13 cellular contexts compared by ENCODE assay signal in genomic region chr4:150582101-150582565, GRCh38. TPM values are rescaled to one million over a fixed set of nuclear protein-coding genes. Genes with fewer than 3 reads are reported as not detected.
DNase-seq lines count a peak whose midpoint lies in the region; ATAC-seq and TF ChIP-seq lines count a peak whose summit lies in the region.
"Had no signal": no experiment of that assay in that cellular context is flagged by ENCODE, and none has a peak within 500 bp of the region (broad histone marks: within the 10 kb centered on the region; RNA-seq: fewer than 3 reads in every experiment).

Gene MAB21L2, plus strand, starts transcription at chr4:150582151. Its CDS starts 879 bp downstream, at chr4:150583030.

- peak within 1 kb of the TSS; percentile 52 for H3K56ac ChIP-seq in IMR-90 (ENCODE audit: extremely low read depth, insufficient read depth, low read length)
- peak within 1 kb of the TSS; percentile 78 for H3K56ac ChIP-seq in mesendoderm (ENCODE audit: low read length)

- POLR2A ChIA-PET in IMR-90 (lab: Charles Lee; ENCODE audit: unreplicated experiment): no interaction called here

- peaks cover 51% of the 10 kb centered on the region for H3K36me3 Mint-ChIP-seq in activated naive CD8-positive, alpha-beta T cell treated with anti-CD3 and anti-CD28 coated beads, Interleukin-2, amount 50 U/mL, for 24 hours (ENCODE audit: low read depth)

- H3K4me1 ChIP-seq in IMR-90 (ENCODE audit: control insufficient read depth, insufficient read depth, low read length) (0 out of 2 replicates have a peak, but pooled peaks cover 2% of the 10 kb centered on the region), ectodermal cell (ENCODE audit: control insufficient read depth, insufficient read depth, low read length) (peaks cover 3% of the 10 kb centered on the region), mesendoderm (ENCODE audit: control insufficient read depth, low read depth, low read length) (peaks cover 7% of the 10 kb centered on the region), suprapubic skin (no peaks in the 10 kb centered on the region)
- no peaks in the 10 kb centered on the region for H3K4me1 ChIP-seq in effector memory CD4-positive, alpha-beta T cell (ENCODE audit: control insufficient read depth, insufficient read depth, low read length, poor library complexity, severe bottlenecking)

- H3K4me1 Mint-ChIP-seq in activated naive CD8-positive, alpha-beta T cell treated with anti-CD3 and anti-CD28 coated beads, Interleukin-2, amount 50 U/mL, for 24 hours: no peaks in the 10 kb centered on the region

- H3K18ac ChIP-seq in IMR-90 (ENCODE audit: low read depth, low read length) (peak within 1 kb of the TSS; percentile 88), mesendoderm (ENCODE audit: low read length) (no peak within 1 kb of the TSS)

- peaks cover 2% of the 10 kb centered on the region; the same call in 1 of the 2 replicates for H3K9me1 ChIP-seq in IMR-90 (ENCODE audit: insufficient read depth, low read length)

- H2BK120ac ChIP-seq in IMR-90 (ENCODE audit: low read depth, low read length) (peak within 1 kb of the TSS; percentile 77), mesendoderm (ENCODE audit: low read depth, low read length) (no peak within 1 kb of the TSS)

- dilution Hi-C loops in IMR-90 (cut with HindIII; ENCODE audit: low sequenced_read_pairs, unreplicated experiment): no loop called here

- H3K27me3 Mint-ChIP-seq in activated naive CD8-positive, alpha-beta T cell treated with anti-CD3 and anti-CD28 coated beads, Interleukin-2, amount 50 U/mL, for 24 hours: no peaks in the 10 kb centered on the region

- H4K91ac ChIP-seq in IMR-90 (ENCODE audit: insufficient read depth, low read depth, low read length): peak within 1 kb of the TSS; percentile 66

- H3K27ac Mint-ChIP-seq in activated naive CD8-positive, alpha-beta T cell treated with anti-CD3 and anti-CD28 coated beads, Interleukin-2, amount 50 U/mL, for 24 hours: no peak within 1 kb of the TSS

- H2AK5ac ChIP-seq in IMR-90 (ENCODE audit: low read depth, low read length): peak within 1 kb of the TSS; percentile 41; the same call in 1 of the 2 replicates
- no peak within 1 kb of the TSS for H2AK5ac ChIP-seq in mesendoderm (ENCODE audit: low read length)

- ATAC-seq in IMR-90 (ENCODE audit: low read depth): no peak; the same call in 1 of the 2 replicates
- no peak for ATAC-seq in activated naive CD8-positive, alpha-beta T cell treated with anti-CD3 and anti-CD28 coated beads, Interleukin-2, amount 50 U/mL, for 24 hours

- H3K9ac ChIP-seq in IMR-90 (ENCODE audit: low read depth, low read length) (peak within 1 kb of the TSS; percentile 64), mesendoderm (ENCODE audit: low read length) (peak within 1 kb of the TSS; percentile 59)

- in situ Hi-C loops in IMR-90 (cut with MboI; ENCODE audit: low sequenced_read_pairs): loop anchor here (10.0 kb wide), 1 partner anchor 577 kb away; no protein-coding TSS in a partner anchor

- intact Hi-C loops in IMR-90 (cut with micrococcal nuclease): loop anchor here (2.0 to 5.0 kb wide), 5 partner anchors 195 to 585 kb away; no protein-coding TSS in a partner anchor

- TSS peak; percentile 61 for BruUV-seq in IMR-90 (replicated peaks; lab: Mats Ljungman, UMichigan)

- H2AFZ ChIP-seq in IMR-90 (replicated peaks; ENCODE audit: low read length, poor library complexity): peak within 1 kb of the TSS; percentile 95

- H3K23ac ChIP-seq in IMR-90 (ENCODE audit: low read depth, low read length) (peak within 1 kb of the TSS; percentile 99), mesendoderm (ENCODE audit: low read length) (no peak within 1 kb of the TSS)

- H2BK5ac ChIP-seq in IMR-90 (ENCODE audit: low read depth, low read length, poor library complexity, severe bottlenecking) (peak within 1 kb of the TSS; percentile 62), mesendoderm (ENCODE audit: low read length) (no peak within 1 kb of the TSS)

- H4K8ac ChIP-seq in IMR-90 (ENCODE audit: low read depth in 2 of 2, low read length in 2 of 2) (peak within 1 kb of the TSS; percentile 44 to 78; a peak in 2 of 4 replicates), mesendoderm (ENCODE audit: low read depth, low read length) (no peak within 1 kb of the TSS)

- H2BK15ac ChIP-seq in IMR-90 (ENCODE audit: low read depth, low read length) (peak within 1 kb of the TSS; percentile 66; the same call in 1 of the 3 replicates), mesendoderm (replicated peaks; ENCODE audit: low read depth) (no peak within 1 kb of the TSS)

- peak within 1 kb of the TSS; percentile 94 for H3K27ac ChIP-seq in IMR-90 (ENCODE audit: insufficient read depth, low read length)
- H3K27ac ChIP-seq in ectodermal cell (ENCODE audit: insufficient read depth, low read depth, low read length, poor library complexity, severe bottlenecking): peak within 1 kb of the TSS; percentile 4
- H3K27ac ChIP-seq in mesendoderm (ENCODE audit: low read depth, low read length): no peak within 1 kb of the TSS
- H3K27ac ChIP-seq in suprapubic skin: no peak within 1 kb of the TSS
- no peak within 1 kb of the TSS for H3K27ac ChIP-seq in effector memory CD4-positive, alpha-beta T cell (ENCODE audit: insufficient read depth, low read length, poor library complexity, severe bottlenecking)

- H3K36me3 ChIP-seq in IMR-90 (ENCODE audit: control insufficient read depth, insufficient read depth, low read length): no peaks in the 10 kb centered on the region
- H3K36me3 ChIP-seq in ectodermal cell (ENCODE audit: control insufficient read depth, insufficient read depth, low read length): no peaks in the 10 kb centered on the region
- H3K36me3 ChIP-seq in mesendoderm (ENCODE audit: control insufficient read depth, insufficient read depth, low read length): no peaks in the 10 kb centered on the region
- peaks cover 17% of the 10 kb centered on the region for H3K36me3 ChIP-seq in suprapubic skin
- H3K36me3 ChIP-seq in effector memory CD4-positive, alpha-beta T cell (ENCODE audit: control insufficient read depth, insufficient read depth, low read length): peaks cover 30% of the 10 kb centered on the region

- TF ChIP-seq CTCF in IMR-90 (conservative IDR thresholded peaks at IDR 0.05; ENCODE audit: low read depth, low read length) (no peak), suprapubic skin (IDR thresholded peaks at IDR 0.05) (no peak)

- CTCF ChIA-PET in IMR-90 (lab: Yijun Ruan, JAX): no interaction called here

- TF ChIP-seq POLR2A in IMR-90 (IDR thresholded peaks at IDR 0.05; ENCODE audit: low read depth, low read length) (no peak), suprapubic skin (IDR thresholded peaks at IDR 0.05) (no peak)

- H3K79me1 ChIP-seq in IMR-90 (ENCODE audit: low read depth in 1 of 2, low read length in 2 of 2) (peaks cover 0 to 13% of the 10 kb centered on the region in 2 experiments; a peak in 2 of 4 replicates), mesendoderm (ENCODE audit: low read length) (no peaks in the 10 kb centered on the region)

- H3K4me2 ChIP-seq in IMR-90 (ENCODE audit: low read depth, low read length) (peak within 1 kb of the TSS; percentile 77), mesendoderm (ENCODE audit: low read length) (peak within 1 kb of the TSS; percentile 99)

- no peaks in the 10 kb centered on the region for H4K20me1 ChIP-seq in IMR-90 (ENCODE audit: insufficient read depth, low read length)

- H3K9me3 ChIP-seq in IMR-90 (ENCODE audit: control insufficient read depth, insufficient read depth, low read length): no peaks in the 10 kb centered on the region
- no peaks in the 10 kb centered on the region for H3K9me3 ChIP-seq in ectodermal cell (ENCODE audit: control insufficient read depth, low read length)
- peaks cover 10% of the 10 kb centered on the region for H3K9me3 ChIP-seq in suprapubic skin
- no peaks in the 10 kb centered on the region for H3K9me3 ChIP-seq in effector memory CD4-positive, alpha-beta T cell (ENCODE audit: control insufficient read depth, low read length)

- peak within 1 kb of the TSS; percentile 59 for H3K4ac ChIP-seq in IMR-90 (ENCODE audit: low read depth, low read length)
- H3K4ac ChIP-seq in mesendoderm (ENCODE audit: low read depth, low read length): no peak within 1 kb of the TSS

- H3K4me3 Mint-ChIP-seq in activated naive CD8-positive, alpha-beta T cell treated with anti-CD3 and anti-CD28 coated beads, Interleukin-2, amount 50 U/mL, for 24 hours: no peak within 1 kb of the TSS
- H3K4me3 Mint-ChIP-seq: immature natural killer cell had no signal

- H2AK9ac ChIP-seq in IMR-90 (replicated peaks; ENCODE audit: low read depth, low read length, poor library complexity): peak within 1 kb of the TSS; percentile 18

- WGBS in IMR-90 (ENCODE audit: extremely low coverage in 2 of 2, insufficient read length in 1 of 2), 2 experiments: 0% methylated on average over 1 of the region's 19 CpGs; no CpG with 5 or more reads in 1 of the 2 experiments
- WGBS in ectodermal cell, 2 experiments: 1% methylated on average over 19 of the region's 19 CpGs
- WGBS in mesendoderm (ENCODE audit: extremely low coverage, insufficient coverage, low lambda C conversion rate): no CpG with 5 or more reads among the region's 19 CpGs
- WGBS in suprapubic skin: 78% methylated on average over 19 of the region's 19 CpGs

- peak within 1 kb of the TSS; percentile 78 for H3K4me3 ChIP-seq in IMR-90 (ENCODE audit: insufficient read depth, low read depth, low read length)
- H3K4me3 ChIP-seq in ectodermal cell (ENCODE audit: insufficient read depth, low read depth, low read length): peak within 1 kb of the TSS; percentile 65
- peak within 1 kb of the TSS; percentile 42 for H3K4me3 ChIP-seq in mesendoderm (ENCODE audit: low read length)
- peak within 1 kb of the TSS; percentile 36 for H3K4me3 ChIP-seq in suprapubic skin
- no peak within 1 kb of the TSS for H3K4me3 ChIP-seq in effector memory CD4-positive, alpha-beta T cell (ENCODE audit: insufficient read depth, low read depth, low read length, poor library complexity, severe bottlenecking)

- H3K9me3 Mint-ChIP-seq in activated naive CD8-positive, alpha-beta T cell treated with anti-CD3 and anti-CD28 coated beads, Interleukin-2, amount 50 U/mL, for 24 hours: no peaks in the 10 kb centered on the region
- H3K9me3 Mint-ChIP-seq: immature natural killer cell had no signal

- H4K5ac ChIP-seq in IMR-90 (ENCODE audit: low read depth, low read length) (peak within 1 kb of the TSS; percentile 82), mesendoderm (ENCODE audit: low read length) (no peak within 1 kb of the TSS)

- H3K14ac ChIP-seq in IMR-90 (replicated peaks; ENCODE audit: low read depth, low read length): peak within 1 kb of the TSS; percentile 79

- no peak for TF ChIP-seq RAD21 in IMR-90 (IDR thresholded peaks at IDR 0.05; ENCODE audit: low read length)

- H3K27me3 ChIP-seq in IMR-90 (ENCODE audit: control insufficient read depth, insufficient read depth, low read length): no peaks in the 10 kb centered on the region
- peaks cover 75% of the 10 kb centered on the region for H3K27me3 ChIP-seq in ectodermal cell (ENCODE audit: control insufficient read depth, insufficient read depth, low read length, poor library complexity, severe bottlenecking)
- peaks cover 4% of the 10 kb centered on the region for H3K27me3 ChIP-seq in mesendoderm (ENCODE audit: insufficient read depth, low read length, poor library complexity)
- no peaks in the 10 kb centered on the region for H3K27me3 ChIP-seq in suprapubic skin
- H3K27me3 ChIP-seq in effector memory CD4-positive, alpha-beta T cell (replicated peaks; ENCODE audit: control insufficient read depth, insufficient read depth, low read length, poor library complexity, severe bottlenecking): no peaks in the 10 kb centered on the region

- DNase-seq in IMR-90 (peak; percentile 46), mesendoderm (peak; percentile 51), suprapubic skin (ENCODE audit: low spot score in 2 of 2) (no peak)
- no peak for DNase-seq in activated CD8-positive, alpha-beta memory T cell treated with anti-CD3 and anti-CD28 coated beads, Interleukin-2, amount 50 U/mL, for 4 hours
- no peak for DNase-seq in stimulated activated CD4-positive, alpha-beta T cell treated with anti-CD3 and anti-CD28 coated beads, Interleukin-4, amount 100 ng/mL, for 4 hours
- no peak for DNase-seq in activated naive CD8-positive, alpha-beta T cell treated with anti-CD3 and anti-CD28 coated beads, Interleukin-2, amount 50 U/mL, for 24 hours
- no peak for DNase-seq in effector memory CD4-positive, alpha-beta T cell
- DNase-seq: immature natural killer cell; MM.1S; stimulated activated CD8-positive, alpha-beta memory T cell treated with anti-CD3 and anti-CD28 coated beads, Interleukin-4, amount 100 ng/mL, for 48 hours; T-helper 2 cell had no signal

- H2BK20ac ChIP-seq in IMR-90 (ENCODE audit: low read depth, low read length): peak within 1 kb of the TSS; percentile 3; the same call in 1 of the 2 replicates

- no peak for TF ChIP-seq EP300 in suprapubic skin (IDR thresholded peaks at IDR 0.05)

- no peaks in the 10 kb centered on the region for H3K79me2 ChIP-seq in mesendoderm (ENCODE audit: control insufficient read depth, insufficient read depth, low read length)

RNA-seq across cellular contexts. Expression of gene MAB21L2, which starts in this region (rescaled TPM):
- total RNA-seq in IMR-90 (2012; rRNA removed) (11.7 and 12.0 TPM in 2 replicates), suprapubic skin (not detected)
- 7.6 TPM in 2 replicates for polyA plus RNA-seq in IMR-90 (2012; rRNA removed)
- 5.5 and 8.4 TPM in 2 replicates for polyA plus RNA-seq in IMR-90 (2012; cell fraction: cytosol; rRNA removed)
- polyA plus RNA-seq in IMR-90 (2012; cell fraction: nucleus; rRNA removed; ENCODE audit: low replicate concordance): 2.9 and 4.1 TPM in 2 replicates
- polyA plus RNA-seq in ectodermal cell (2013, experiment 1 of 4): 43.0 TPM
- 53.2 TPM for polyA plus RNA-seq in ectodermal cell (2013, experiment 2 of 4)
- polyA plus RNA-seq in ectodermal cell (2013, experiment 3 of 4): 39.3 TPM
- polyA plus RNA-seq in ectodermal cell (2013, experiment 4 of 4): 47.2 TPM
- 0.06 TPM for polyA plus RNA-seq in mesendoderm (2013, experiment 1 of 2)
- 0.06 TPM for polyA plus RNA-seq in mesendoderm (2013, experiment 2 of 2)
- total RNA-seq: bronchial epithelial cell had no signal
- polyA plus RNA-seq: immature natural killer cell had no signal

Comparison
In these comparisons a context has a peak if more than half of its experiments do, and no peak if none do; other contexts are left out.
1. RNA of gene MAB21L2 (total RNA-seq): 11.7 to 12.0 TPM in IMR-90; not detected in suprapubic skin; every median in the first group is over 10 times any median in the second.
2. DNase-seq: peak in IMR-90 (single experiment) and mesendoderm (single experiment); none in suprapubic skin (0 of 2), activated CD8-positive, alpha-beta memory T cell treated with anti-CD3 and anti-CD28 coated beads, Interleukin-2, amount 50 U/mL, for 4 hours (single experiment), stimulated activated CD4-positive, alpha-beta T cell treated with anti-CD3 and anti-CD28 coated beads, Interleukin-4, amount 100 ng/mL, for 4 hours (0 of 2), activated naive CD8-positive, alpha-beta T cell treated with anti-CD3 and anti-CD28 coated beads, Interleukin-2, amount 50 U/mL, for 24 hours (single experiment) and effector memory CD4-positive, alpha-beta T cell (0 of 3).
3. H3K27ac ChIP-seq: peak in IMR-90 (single experiment) and ectodermal cell (single experiment); none in mesendoderm (single experiment), suprapubic skin (single experiment) and effector memory CD4-positive, alpha-beta T cell (single experiment).